In genomic region chr13:92886535-92887098, GRCh38 we compare ENCODE assay signal across 3 cellular contexts.
A peak's percentile ranks its signal among the peaks of the same experiment; 100 is the strongest.
TF ChIP-seq lines count a peak whose summit lies in the region.

No MANE protein-coding gene starts in this region.

TF ChIP-seq in HepG2, 621 proteins besides CTCF, POLR2A, EP300 and RAD21:
- TF ChIP-seq SMARCE1 (IDR thresholded peaks at IDR 0.05; ENCODE audit: borderline replicate concordance) (no peak), PAWR (CRISPR knock-in tag; IDR thresholded peaks at IDR 0.05; ENCODE audit: borderline replicate concordance) (no peak), ATF7 (IDR thresholded peaks at IDR 0.05) (peak; percentile 62), ATF7 (CRISPR knock-in tag; IDR thresholded peaks at IDR 0.05) (no peak), MAFF (IDR thresholded peaks at IDR 0.05; ENCODE audit: low read depth, low read length) (peak; percentile 85), MAFK (conservative IDR thresholded peaks at IDR 0.05 in 1 of 2, IDR thresholded peaks at IDR 0.05 in 1 of 2; ENCODE audit: low read length in 2 of 2) (peak; percentile 76 to 86)

TF ChIP-seq in IMR-90, 13 proteins besides CTCF, POLR2A, EP300 and RAD21:
- peak; percentile 80 for TF ChIP-seq MAFK (IDR thresholded peaks at IDR 0.05; ENCODE audit: low read depth, low read length)
- TF ChIP-seq FOS (IDR thresholded peaks at IDR 0.05; ENCODE audit: low read depth, low read length): no peak
- TF ChIP-seq MXI1 (IDR thresholded peaks at IDR 0.05; ENCODE audit: borderline replicate concordance, low read depth, low read length): no peak
TF ChIP-seq in IMR-90: peak in this region for 1.

TF ChIP-seq in K562, 482 proteins besides CTCF, POLR2A, EP300 and RAD21:
- TF ChIP-seq EP400 (IDR thresholded peaks at IDR 0.05) (no peak), ERF (CRISPR knock-in tag; IDR thresholded peaks at IDR 0.05) (no peak), C11orf30 (IDR thresholded peaks at IDR 0.05; ENCODE audit: low read depth) (peak; percentile 11; the same call in 1 of the 2 replicates), MBD1 (CRISPR knock-in tag; IDR thresholded peaks at IDR 0.05) (no peak), ZNF316 (IDR thresholded peaks at IDR 0.05) (peak; percentile 49; the same call in 1 of the 2 replicates), HNRNPK (IDR thresholded peaks at IDR 0.05; ENCODE audit: low read depth, low read length, poor library complexity, severe bottlenecking) (no peak)
TF ChIP-seq in K562: peak in this region for 2.
